ENCODE assay signal across 8 cellular contexts in genomic region chr11:9565822-9566560, GRCh38. TPM values are rescaled to one million over a fixed set of nuclear protein-coding genes. Genes with fewer than 3 reads are reported as not detected.
DNase-seq lines count a peak whose midpoint lies in the region; FAIRE-seq and TF ChIP-seq lines count a peak whose summit lies in the region.

No MANE protein-coding gene starts in this region.

- TF ChIP-seq CTCF in HFF-Myc (IDR thresholded peaks at IDR 0.05; ENCODE audit: low read depth, low read length, missing control alignments) (no peak), mammary epithelial cell (conservative IDR thresholded peaks at IDR 0.05 in 1 of 2, IDR thresholded peaks at IDR 0.05 in 1 of 2; ENCODE audit: extremely low read depth in 1 of 2, insufficient read depth in 1 of 2, low read depth in 1 of 2, low read length in 2 of 2) (no peak), kidney epithelial cell (IDR thresholded peaks at IDR 0.05; ENCODE audit: insufficient read depth, low read length, poor library complexity, severe bottlenecking) (no peak)

- CTCF ChIA-PET in mammary epithelial cell (lab: Charles Lee; ENCODE audit: low non-redundant PET), result interaction anchor here (0.5 to 0.6 kb wide), 2 partner anchors 8 to 106 kb away, joined by 3 to 6 read pairs; no protein-coding TSS in a partner anchor

- H3K36me3 ChIP-seq in MG63 (no peaks in the 10 kb centered on the region), mammary epithelial cell (ENCODE audit: insufficient read depth, low read length) (no peaks in the 10 kb centered on the region), kidney epithelial cell (ENCODE audit: control insufficient read depth, insufficient read depth, low read length) (no peaks in the 10 kb centered on the region)

- peak overlapping the region; percentile 72 for H3K4me2 ChIP-seq in mammary epithelial cell (ENCODE audit: insufficient read depth, low read depth, low read length)

- peaks cover 53% of the 10 kb centered on the region for H3K4me1 ChIP-seq in mammary epithelial cell (ENCODE audit: insufficient read depth, low read length)

- peak; percentile 28 for DNase-seq in GM12892 (ENCODE audit: insufficient read length)
- peak; percentile 100 for DNase-seq in HFF-Myc (ENCODE audit: extremely low read depth, low read depth)
- DNase-seq in MG63, result peak; percentile 92
- peak; percentile 100 for DNase-seq in mammary epithelial cell
- peak; percentile 100 for DNase-seq in kidney epithelial cell (ENCODE audit: low read depth)
- DNase-seq in stimulated activated CD4-positive, alpha-beta T cell treated with anti-CD3 and anti-CD28 coated beads, TNF-alpha, amount 100 ng/mL, for 24 hours (ENCODE audit: low read depth in 3 of 3), result peak; percentile 27 to 60 (median 35)
- no peak for DNase-seq in cerebellar nuclear complex (lab: John Stamatoyannopoulos, UW)

- peaks cover 15% of the 10 kb centered on the region for H3K9me3 Mint-ChIP-seq in T-helper 1 cell treated with Interleukin-12 subunit alpha and Interleukin-12 subunit beta and Interleukin-4 antibody, amounts not matched to agents 30 μg/mL and 1 μg/mL, for 36 hours

- H2AFZ ChIP-seq in mammary epithelial cell (ENCODE audit: low read depth, low read length), result no peak overlapping the region

- H3K4me3 ChIP-seq in HFF-Myc (replicated peaks; ENCODE audit: low read depth, low read length) (no peak overlapping the region), MG63 (no peak overlapping the region), mammary epithelial cell (replicated peaks in 1 of 3; ENCODE audit: insufficient read depth in 1 of 3, low read depth in 2 of 3, low read length in 3 of 3) (peak overlapping the region in 1 of 3 experiments; percentile 12), kidney epithelial cell (ENCODE audit: low read depth, low read length) (no peak overlapping the region)

- peaks cover 7% of the 10 kb centered on the region for H3K9me3 ChIP-seq in MG63
- peaks cover 5% of the 10 kb centered on the region for H3K9me3 ChIP-seq in mammary epithelial cell (replicated peaks; ENCODE audit: insufficient read depth, low read length)

- H3K36me3 Mint-ChIP-seq in T-helper 1 cell treated with Interleukin-12 subunit alpha and Interleukin-12 subunit beta and Interleukin-4 antibody, amounts not matched to agents 30 μg/mL and 1 μg/mL, for 36 hours (ENCODE audit: low read depth), result peaks cover 14% of the 10 kb centered on the region

- no TSS peak for BruUV-seq in mammary epithelial cell (replicated peaks; lab: Mats Ljungman, UMichigan)

- H3K79me2 ChIP-seq in mammary epithelial cell (ENCODE audit: insufficient read depth, low read length), result no peaks in the 10 kb centered on the region

- H4K20me1 ChIP-seq in mammary epithelial cell (ENCODE audit: insufficient read depth, low read length), result no peaks in the 10 kb centered on the region

- FAIRE-seq in GM12892 (lab: Jason Lieb, UNC), result peak; percentile 91

- H3K4me1 Mint-ChIP-seq in T-helper 1 cell treated with Interleukin-12 subunit alpha and Interleukin-12 subunit beta and Interleukin-4 antibody, amounts not matched to agents 30 μg/mL and 1 μg/mL, for 36 hours (ENCODE audit: low read depth), result peaks cover 24% of the 10 kb centered on the region

- H3K27me3 ChIP-seq in MG63, result no peaks in the 10 kb centered on the region
- no peaks in the 10 kb centered on the region for H3K27me3 ChIP-seq in mammary epithelial cell (ENCODE audit: insufficient read depth, low read length)
- H3K27me3 ChIP-seq in kidney epithelial cell (ENCODE audit: control insufficient read depth, insufficient read depth, low read length), result no peaks in the 10 kb centered on the region

- WGBS in mammary epithelial cell (ENCODE audit: low coverage, missing lambda C conversion rate), result 4% methylated on average over 7 of the region's 7 CpGs

- peak overlapping the region; percentile 100 for H3K27ac ChIP-seq in mammary epithelial cell (ENCODE audit: insufficient read depth, low read depth, low read length)

- peaks cover 7% of the 10 kb centered on the region for H3K27me3 Mint-ChIP-seq in T-helper 1 cell treated with Interleukin-12 subunit alpha and Interleukin-12 subunit beta and Interleukin-4 antibody, amounts not matched to agents 30 μg/mL and 1 μg/mL, for 36 hours (ENCODE audit: low read depth)

- in situ Hi-C loops in mammary epithelial cell (cut with MboI; ENCODE audit: low sequenced_read_pairs in 2 of 2), result no loop called here

- peak overlapping the region; percentile 89 for H3K27ac Mint-ChIP-seq in T-helper 1 cell treated with Interleukin-12 subunit alpha and Interleukin-12 subunit beta and Interleukin-4 antibody, amounts not matched to agents 30 μg/mL and 1 μg/mL, for 36 hours

- intact Hi-C loops in mammary epithelial cell (cut with micrococcal nuclease), result loop anchor here (1.0 to 10.0 kb wide), 4 partner anchors 9 to 1026 kb away; partner anchors contain the start of genes RPL27A and TRIM66

- TF ChIP-seq POLR2A in GM12892 (IDR thresholded peaks at IDR 0.05; ENCODE audit: low read depth, low read length), result peak; percentile 37; the same call in 1 of the 2 replicates

- H3K9ac ChIP-seq in mammary epithelial cell (ENCODE audit: insufficient read depth, low read length), result peak overlapping the region; percentile 92

- dilution Hi-C loops in mammary epithelial cell (cut with HindIII; ENCODE audit: low sequenced_read_pairs), result no loop called here

- H3K4me3 Mint-ChIP-seq in T-helper 1 cell treated with Interleukin-12 subunit alpha and Interleukin-12 subunit beta and Interleukin-4 antibody, amounts not matched to agents 30 μg/mL and 1 μg/mL, for 36 hours, result peak overlapping the region; percentile 52

RNA-seq across cellular contexts. Expression of gene WEE1, which starts 7.5 kb away (rescaled TPM):
- polyA plus RNA-seq in GM12892 (2012; ENCODE audit: missing spikeins), result 38.4 TPM
- total RNA-seq in MG63 (2014; rRNA removed; shearing (Covaris generic); ENCODE audit: low replicate concordance), result 34.8 and 35.6 TPM in 2 replicates
- total RNA-seq in mammary epithelial cell (10 to 100 TPM; 49.8 to 53.0 TPM), kidney epithelial cell (57.3 and 62.5 TPM in 2 replicates)
- 31.1 TPM for polyA plus RNA-seq in mammary epithelial cell
- polyA minus RNA-seq in mammary epithelial cell, result 45.0 TPM

Comparison
In these comparisons a context has a peak if more than half of its experiments do, and no peak if none do; other contexts are left out.
1. DNase-seq: peak in GM12892 (single experiment), HFF-Myc (single experiment), MG63 (single experiment), mammary epithelial cell (single experiment), kidney epithelial cell (single experiment) and stimulated activated CD4-positive, alpha-beta T cell treated with anti-CD3 and anti-CD28 coated beads, TNF-alpha, amount 100 ng/mL, for 24 hours (3 of 3); none in cerebellar nuclear complex (0 of 2).